Comparison of ENCODE assay signal across 17 cellular contexts in genomic region chr11:86476109-86476861, GRCh38.
DNase-seq lines count a peak whose midpoint lies in the region; ATAC-seq and TF ChIP-seq lines count a peak whose summit lies in the region.
"Had no signal": no experiment of that assay in that cellular context is flagged by ENCODE, and none has a peak within 500 bp of the region (broad histone marks: within the 10 kb centered on the region; RNA-seq: fewer than 3 reads in every experiment).

No MANE protein-coding gene starts in this region.

- peak; percentile 24 to 81 (median 54) for DNase-seq in adrenal gland
- peak in 1 of 3 donors; percentile 46 for DNase-seq in mucosa of descending colon
- DNase-seq in WTC11 (ENCODE audit: low spot score): no peak
- DNase-seq in DMS53 treated with DMSO at 0.1 percent for 48 hours (lab: John Stamatoyannopoulos, UW; ENCODE audit: unreplicated experiment): no peak
- DNase-seq: activated CD4-positive, alpha-beta memory T cell treated with anti-CD3 and anti-CD28 coated beads, Interleukin-2, amount 10 ng/mL, durations not matched to agents 7 days and 5 days; activated gamma-delta T cell treated with Interleukin-2 at 50 U/mL for 16 hours; BE2C; DND-41; immature natural killer cell; NCI-H187 treated with DMSO at 0.1 percent for 48 hours; NCI-H82; SIG-M5 had no signal

- H3K9me3 ChIP-seq in adrenal gland (replicated peaks in 1 of 3) (no peaks in the 10 kb centered on the region), gastroesophageal sphincter (no peaks in the 10 kb centered on the region), mucosa of descending colon (no peaks in the 10 kb centered on the region), stomach smooth muscle (ENCODE audit: control insufficient read depth in 2 of 2, low read length in 2 of 2) (no peaks in the 10 kb centered on the region)
- H3K9me3 ChIP-seq: BE2C had no signal

- CTCF ChIA-PET in WTC11 (lab: Charles Lee): interaction anchor here (1.0 kb wide), 2 partner anchors 95 to 132 kb away, joined by 3 to 5 read pairs; no protein-coding TSS in a partner anchor

- TF ChIP-seq CTCF in adrenal gland (IDR thresholded peaks at IDR 0.05) (no peak), gastroesophageal sphincter (IDR thresholded peaks at IDR 0.05) (no peak), mucosa of descending colon (IDR thresholded peaks at IDR 0.05) (no peak), WTC11 (IDR thresholded peaks at IDR 0.05) (no peak)

- no peaks in the 10 kb centered on the region for H3K36me3 Mint-ChIP-seq in WTC11
- H3K36me3 Mint-ChIP-seq: natural killer cell treated with Interleukin-12 subunit alpha and Interleukin-12 subunit beta and Interleukin-15 and Interleukin-18, amount 100 ng/mL, for 72 hours had no signal

- no peak overlapping the region for H3K4me3 Mint-ChIP-seq in WTC11
- H3K4me3 Mint-ChIP-seq: activated CD4-positive, alpha-beta memory T cell treated with anti-CD3 and anti-CD28 coated beads, Interleukin-2, amount 10 ng/mL, durations not matched to agents 7 days and 5 days; immature natural killer cell; natural killer cell treated with Interleukin-12 subunit alpha and Interleukin-12 subunit beta and Interleukin-15 and Interleukin-18, amount 100 ng/mL, for 72 hours had no signal

- H3K4me3 ChIP-seq in adrenal gland (no peak overlapping the region), gastroesophageal sphincter (no peak overlapping the region), mucosa of descending colon (no peak overlapping the region), stomach smooth muscle (ENCODE audit: low read length in 2 of 2) (peak overlapping the region in 1 of 2 donors; percentile 22)

- TF ChIP-seq POLR2A in adrenal gland (IDR thresholded peaks at IDR 0.05) (no peak), gastroesophageal sphincter (IDR thresholded peaks at IDR 0.05) (no peak)

- peak overlapping the region in 3 of 5 donors; percentile 17 to 79 (median 56) for H3K27ac ChIP-seq in adrenal gland
- peak overlapping the region in 3 of 4 donors; percentile 41 to 59 (median 50) for H3K27ac ChIP-seq in gastroesophageal sphincter
- H3K27ac ChIP-seq in stomach smooth muscle (ENCODE audit: low read length): peak overlapping the region; percentile 46

- H3K4me1 Mint-ChIP-seq in WTC11: peaks cover 13% of the 10 kb centered on the region
- H3K4me1 Mint-ChIP-seq: activated CD4-positive, alpha-beta memory T cell treated with anti-CD3 and anti-CD28 coated beads, Interleukin-2, amount 10 ng/mL, durations not matched to agents 7 days and 5 days had no signal

- H3K36me3 ChIP-seq in adrenal gland (replicated peaks in 1 of 2): no peaks in the 10 kb centered on the region
- H3K36me3 ChIP-seq in gastroesophageal sphincter: no peaks in the 10 kb centered on the region
- no peaks in the 10 kb centered on the region for H3K36me3 ChIP-seq in mucosa of descending colon (ENCODE audit: low read depth)
- peaks cover 0 to under 1% of the 10 kb centered on the region in 2 donors for H3K36me3 ChIP-seq in stomach smooth muscle (ENCODE audit: control insufficient read depth in 2 of 2, insufficient read depth in 2 of 2, low read length in 2 of 2)
- H3K36me3 ChIP-seq: BE2C had no signal

- POLR2A ChIA-PET in WTC11 (lab: Charles Lee): no interaction called here

- intact Hi-C loops in adrenal gland (cut with DNase I): no loop called here
- intact Hi-C loops in mucosa of descending colon (cut with DNase I, micrococcal nuclease): no loop called here

- H3K27me3 Mint-ChIP-seq in WTC11 (ENCODE audit: low read depth): no peaks in the 10 kb centered on the region; the same call in 1 of the 2 replicates
- H3K27me3 Mint-ChIP-seq: activated CD4-positive, alpha-beta memory T cell treated with anti-CD3 and anti-CD28 coated beads, Interleukin-2, amount 10 ng/mL, durations not matched to agents 7 days and 5 days had no signal

- WGBS in adrenal gland, 4 donors: 30 to 44% (median 41%) methylated on average over 6 of the region's 6 CpGs
- WGBS in gastroesophageal sphincter (ENCODE audit: low coverage in 1 of 2), 2 donors: 59 to 94% methylated on average over 3 to 4 of the region's 6 CpGs

- no peak overlapping the region for H3K9ac ChIP-seq in stomach smooth muscle (ENCODE audit: low read length in 2 of 2)

- peaks cover 5% of the 10 kb centered on the region; the same call in 1 of the 2 replicates for H3K9me3 Mint-ChIP-seq in WTC11
- H3K9me3 Mint-ChIP-seq: activated CD4-positive, alpha-beta memory T cell treated with anti-CD3 and anti-CD28 coated beads, Interleukin-2, amount 10 ng/mL, durations not matched to agents 7 days and 5 days; natural killer cell treated with Interleukin-12 subunit alpha and Interleukin-12 subunit beta and Interleukin-15 and Interleukin-18, amount 100 ng/mL, for 72 hours had no signal

- ATAC-seq in gastroesophageal sphincter (no peak), mucosa of descending colon (peak; percentile 87), HG03196 (IDR thresholded peaks at IDR 0.05; ENCODE audit: unreplicated experiment) (no peak), WTC11 (no peak), GM19324 (IDR thresholded peaks at IDR 0.05; ENCODE audit: low FRiP score, unreplicated experiment) (no peak)
- ATAC-seq: natural killer cell treated with Interleukin-12 subunit alpha and Interleukin-12 subunit beta and Interleukin-15 and Interleukin-18, amount 100 ng/mL, for 72 hours had no signal

- H3K4me1 ChIP-seq in adrenal gland (replicated peaks in 1 of 2) (peaks cover 15 to 30% of the 10 kb centered on the region in 2 donors), gastroesophageal sphincter (peaks cover 6 to 51% (median 9%) of the 10 kb centered on the region in 3 donors), mucosa of descending colon (ENCODE audit: low read depth) (peaks cover 8% of the 10 kb centered on the region), stomach smooth muscle (ENCODE audit: control insufficient read depth, insufficient read depth, low read length) (peaks cover 31% of the 10 kb centered on the region)
- H3K4me1 ChIP-seq: BE2C had no signal

- H3K27me3 ChIP-seq in adrenal gland (no peaks in the 10 kb centered on the region), gastroesophageal sphincter (no peaks in the 10 kb centered on the region), stomach smooth muscle (ENCODE audit: control insufficient read depth in 1 of 2, insufficient read depth in 2 of 2, low read length in 2 of 2) (no peaks in the 10 kb centered on the region)
- H3K27me3 ChIP-seq: BE2C had no signal

- H3K27ac Mint-ChIP-seq in WTC11: no peak overlapping the region
- H3K27ac Mint-ChIP-seq: activated CD4-positive, alpha-beta memory T cell treated with anti-CD3 and anti-CD28 coated beads, Interleukin-2, amount 10 ng/mL, durations not matched to agents 7 days and 5 days; immature natural killer cell; natural killer cell treated with Interleukin-12 subunit alpha and Interleukin-12 subunit beta and Interleukin-15 and Interleukin-18, amount 100 ng/mL, for 72 hours had no signal

- no peak for TF ChIP-seq EP300 in gastroesophageal sphincter (IDR thresholded peaks at IDR 0.05)

TF ChIP-seq in WTC11, 78 proteins besides CTCF, POLR2A, EP300 and RAD21 (continues in another document):
- TF ChIP-seq ZMAT4 (CRISPR knock-in tag; IDR thresholded peaks at IDR 0.05) (no peak), CDX4 (CRISPR knock-in tag; IDR thresholded peaks at IDR 0.05; ENCODE audit: borderline replicate concordance) (no peak), SP1 (CRISPR knock-in tag; conservative IDR thresholded peaks at IDR 0.05) (no peak), AR (CRISPR knock-in tag; IDR thresholded peaks at IDR 0.05) (no peak), GRHL2 (CRISPR knock-in tag; IDR thresholded peaks at IDR 0.05; ENCODE audit: insufficient replicate concordance, severe bottlenecking) (no peak), ZNF219 (CRISPR knock-in tag; IDR thresholded peaks at IDR 0.05; ENCODE audit: borderline replicate concordance) (no peak)

Comparison
In these comparisons a context has a peak if more than half of its experiments do, and no peak if none do; other contexts are left out.
1. DNase-seq: peak in adrenal gland (7 of 7); none in WTC11 (single experiment) and DMS53 treated with DMSO at 0.1 percent for 48 hours (single experiment).
2. Peak in every context shown above with its lines, with median percentiles within 50 percentile points of each other: H3K27ac ChIP-seq.